Comparison of ENCODE assay signal across 1 cellular context in genomic region chr7:444606-445005, GRCh38.
TF ChIP-seq lines count a peak whose summit lies in the region.

No MANE protein-coding gene starts in this region.

TF ChIP-seq in SK-N-SH, 30 proteins besides CTCF, POLR2A, EP300 and RAD21 (continued from another document):
- no peak for TF ChIP-seq IRF3 (IDR thresholded peaks at IDR 0.05; ENCODE audit: low read depth, low read length)
- no peak for TF ChIP-seq PBX3 (IDR thresholded peaks at IDR 0.05)
- TF ChIP-seq EZH2phosphoT487 (IDR thresholded peaks at IDR 0.05; ENCODE audit: borderline replicate concordance, low read depth) = no peak
TF ChIP-seq in SK-N-SH: peak in this region for 0.
